Comparison of ENCODE assay signal across 8 cellular contexts in genomic region chr15:52780172-52780980, GRCh38. TPM values are rescaled to one million over a fixed set of nuclear protein-coding genes. Genes with fewer than 3 reads are reported as not detected.
A peak's percentile ranks its signal among the peaks of the same experiment; 100 is the strongest.
DNase-seq lines count a peak whose midpoint lies in the region; ATAC-seq and TF ChIP-seq lines count a peak whose summit lies in the region.

No MANE protein-coding gene starts in this region.

- TF ChIP-seq POLR2A in adrenal gland (IDR thresholded peaks at IDR 0.05), result no peak

- H3F3A ChIP-seq in Loucy (ENCODE audit: low read depth), result no peaks in the 10 kb centered on the region

- H3K9ac ChIP-seq in Loucy (ENCODE audit: low read depth, low read length, poor library complexity, severe bottlenecking) (no peak overlapping the region), skeletal muscle tissue (ENCODE audit: low read depth in 1 of 3, low read length in 3 of 3) (no peak overlapping the region)

- no peaks in the 10 kb centered on the region for H3K27me3 ChIP-seq in Loucy (ENCODE audit: insufficient read depth, low read length, poor library complexity, severe bottlenecking)
- peaks cover 45% of the 10 kb centered on the region for H3K27me3 ChIP-seq in adrenal gland
- H3K27me3 ChIP-seq in skeletal muscle tissue (ENCODE audit: control insufficient read depth in 3 of 3, insufficient read depth in 3 of 3, low read length in 3 of 3), result peaks cover 61 to 68% (median 63%) of the 10 kb centered on the region in 3 donors

- H3K9me2 ChIP-seq in Loucy (replicated peaks; ENCODE audit: low read depth, low read length), result no peaks in the 10 kb centered on the region

- CTCF ChIA-PET in GM10248 (lab: Yijun Ruan, JAX), result interaction anchor here (0.8 to 1.4 kb wide), 12 partner anchors 9 to 314 kb away, joined by 3 to 6 read pairs (median 3); no protein-coding TSS in a partner anchor
- CTCF ChIA-PET in T-cell (lab: Charles Lee), result interaction anchor here (0.6 to 1.3 kb wide), 5 partner anchors 10 to 133 kb away, joined by 3 to 5 read pairs (median 3); no protein-coding TSS in a partner anchor

- no peaks in the 10 kb centered on the region for H3K9me3 ChIP-seq in Loucy (ENCODE audit: insufficient read depth, low read depth, low read length)
- no peaks in the 10 kb centered on the region for H3K9me3 ChIP-seq in adrenal gland (replicated peaks in 1 of 3)
- no peaks in the 10 kb centered on the region for H3K9me3 ChIP-seq in skeletal muscle tissue (ENCODE audit: control insufficient read depth in 3 of 3, low read length in 3 of 3)

- H3K4me3 ChIP-seq in Loucy (ENCODE audit: low read length, poor library complexity, severe bottlenecking), result peak overlapping the region; percentile 36
- peak overlapping the region in 1 of 4 donors; percentile 24 for H3K4me3 ChIP-seq in adrenal gland
- peak overlapping the region; percentile 2 to 50 (median 16) for H3K4me3 ChIP-seq in skeletal muscle tissue (ENCODE audit: low read length in 3 of 3)

- peaks cover 71 to 76% of the 10 kb centered on the region in 2 donors for H3K27me3 Mint-ChIP-seq in T-cell

- H4K20me1 ChIP-seq in Loucy (ENCODE audit: insufficient read depth, low read length, poor library complexity, severe bottlenecking), result no peaks in the 10 kb centered on the region

- H3K9me3 Mint-ChIP-seq in T-cell, result no peaks in the 10 kb centered on the region

- H3K4me2 ChIP-seq in Loucy (ENCODE audit: low read depth, low read length, poor library complexity, severe bottlenecking), result peak overlapping the region; percentile 34

- intact Hi-C loops in adrenal gland (cut with DNase I), result loop anchor here (5.0 to 10.0 kb wide), 3 partner anchors 414 to 937 kb away; no protein-coding TSS in a partner anchor
- intact Hi-C loops in left ventricle myocardium superior (cut with micrococcal nuclease), result no loop called here

- no peak overlapping the region for H3K27ac Mint-ChIP-seq in T-cell

- TF ChIP-seq CTCF in GM10248 (IDR thresholded peaks at IDR 0.05; ENCODE audit: control extremely low read depth, extremely low read depth, low read depth, missing control alignments) (peak; percentile 89), Loucy (conservative IDR thresholded peaks at IDR 0.05; ENCODE audit: low read length) (peak; percentile 99), adrenal gland (IDR thresholded peaks at IDR 0.05) (peak; percentile 66 to 89 (median 78))

- no peak for DNase-seq in GM10248 (ENCODE audit: extremely low spot score)
- DNase-seq in H4 (ENCODE audit: low spot score), result peak; percentile 39
- DNase-seq in T-cell, result peak; percentile 30 to 76 (median 59)
- peak; percentile 46 to 85 (median 67) for DNase-seq in adrenal gland
- peak; percentile 69 for DNase-seq in left ventricle myocardium superior
- DNase-seq in NCI-H2029 treated with DMSO at 0.1 percent for 48 hours (lab: John Stamatoyannopoulos, UW), result no peak

- peak overlapping the region; percentile 3 to 64 (median 37) for H3K4me3 Mint-ChIP-seq in T-cell

- no peaks in the 10 kb centered on the region for H3K79me2 ChIP-seq in Loucy (ENCODE audit: insufficient read depth, low read length)

- no peak overlapping the region for H3K27ac ChIP-seq in adrenal gland
- no peak overlapping the region for H3K27ac ChIP-seq in skeletal muscle tissue (ENCODE audit: low read depth, low read length)

- H3K4me1 Mint-ChIP-seq in T-cell, result peaks cover 7 to 22% (median 19%) of the 10 kb centered on the region in 3 donors

- 3 to 6% (median 5%) methylated on average over 18 of the region's 18 CpGs for WGBS in adrenal gland, 4 donors

- POLR2A ChIA-PET in GM10248 (lab: Yijun Ruan, JAX), result no interaction called here
- POLR2A ChIA-PET in T-cell (lab: Charles Lee), result no interaction called here

- no peaks in the 10 kb centered on the region for H3K36me3 Mint-ChIP-seq in T-cell

- ATAC-seq in T-cell (replicated peaks in 1 of 4) (peak; percentile 68 to 75 (median 69)), left ventricle myocardium superior (peak; percentile 60)

- H2AFZ ChIP-seq in Loucy (ENCODE audit: low read length), result peak overlapping the region; percentile 28

- no peaks in the 10 kb centered on the region for H3K36me3 ChIP-seq in Loucy (ENCODE audit: insufficient read depth, low read length)
- H3K36me3 ChIP-seq in adrenal gland (replicated peaks in 1 of 2), result no peaks in the 10 kb centered on the region
- no peaks in the 10 kb centered on the region for H3K36me3 ChIP-seq in skeletal muscle tissue (ENCODE audit: control insufficient read depth in 3 of 3, insufficient read depth in 3 of 3, low read length in 3 of 3)

- H3K4me1 ChIP-seq in Loucy (ENCODE audit: insufficient read depth, low read length, poor library complexity, severe bottlenecking), result peaks cover 7% of the 10 kb centered on the region
- peaks cover 0 to 13% of the 10 kb centered on the region in 2 donors for H3K4me1 ChIP-seq in adrenal gland (replicated peaks in 1 of 2)
- H3K4me1 ChIP-seq in skeletal muscle tissue (ENCODE audit: control insufficient read depth in 3 of 3, insufficient read depth in 3 of 3, low read length in 3 of 3), result peaks cover 5 to 15% (median 12%) of the 10 kb centered on the region in 3 donors

RNA-seq across cellular contexts. Expression of gene ONECUT1, which starts 9.8 kb away (rescaled TPM):
- 0.10 TPM in 1 of 2 replicates, not detected in the other for total RNA-seq in H4 (2014; rRNA removed; shearing (Covaris generic))
- total RNA-seq in T-cell (under 1 TPM in 1 of 5 donors, not detected in 4; 0.13 TPM), adrenal gland (under 1 TPM in 1 of 8 donors, not detected in 7; 0.18 TPM), left ventricle myocardium superior (not detected), skeletal muscle tissue (not detected)
- not detected for polyA plus RNA-seq in adrenal gland

Comparison
In these comparisons a context has a peak if more than half of its experiments do, and no peak if none do; other contexts are left out.
1. DNase-seq: peak in H4 (single experiment), T-cell (34 of 34), adrenal gland (7 of 7) and left ventricle myocardium superior (single experiment); none in GM10248 (single experiment) and NCI-H2029 treated with DMSO at 0.1 percent for 48 hours (single experiment).
2. Peak in every context shown above with its lines, with median percentiles within 50 percentile points of each other: CTCF ChIP-seq.